10 cellular contexts compared by ENCODE assay signal in genomic region chr1:30807318-30808066, GRCh38. TPM values are rescaled to one million over a fixed set of nuclear protein-coding genes. Genes with fewer than 3 reads are reported as not detected.
DNase-seq lines count a peak whose midpoint lies in the region; ATAC-seq and TF ChIP-seq lines count a peak whose summit lies in the region.
"Had no signal": no experiment of that assay in that cellular context is flagged by ENCODE, and none has a peak within 500 bp of the region (broad histone marks: within the 10 kb centered on the region; RNA-seq: fewer than 3 reads in every experiment).

No MANE protein-coding gene starts in this region.

- peaks cover 9% of the 10 kb centered on the region for H3K4me1 ChIP-seq in mucosa of descending colon (ENCODE audit: low read depth)

- H3K27ac ChIP-seq in WERI-Rb-1: no peak overlapping the region

- H3K4me3 Mint-ChIP-seq in activated CD4-positive, alpha-beta memory T cell treated with anti-CD3 and anti-CD28 coated beads, Interleukin-2, amount 10 ng/mL, durations not matched to agents 7 days and 5 days: no peak overlapping the region

- H3K36me3 Mint-ChIP-seq in activated CD4-positive, alpha-beta memory T cell treated with anti-CD3 and anti-CD28 coated beads, Interleukin-2, amount 10 ng/mL, durations not matched to agents 7 days and 5 days (ENCODE audit: low read depth): no peaks in the 10 kb centered on the region

- TF ChIP-seq CTCF in WERI-Rb-1 (IDR thresholded peaks at IDR 0.05; ENCODE audit: low read depth, low read length) (no peak), mucosa of descending colon (IDR thresholded peaks at IDR 0.05) (no peak)

- CTCF ChIA-PET in activated CD4-positive, alpha-beta memory T cell treated with anti-CD3 and anti-CD28 coated beads, Interleukin-2, amount 10 ng/mL, durations not matched to agents 7 days and 5 days (lab: Charles Lee): interaction anchor here (0.6 to 1.5 kb wide), 2 partner anchors 24 to 25 kb away, joined by 3 read pairs; no protein-coding TSS in a partner anchor

- H3K9me3 Mint-ChIP-seq in activated CD4-positive, alpha-beta memory T cell treated with anti-CD3 and anti-CD28 coated beads, Interleukin-2, amount 10 ng/mL, durations not matched to agents 7 days and 5 days: no peaks in the 10 kb centered on the region

- peaks cover 74% of the 10 kb centered on the region for H3K27me3 Mint-ChIP-seq in activated CD4-positive, alpha-beta memory T cell treated with anti-CD3 and anti-CD28 coated beads, Interleukin-2, amount 10 ng/mL, durations not matched to agents 7 days and 5 days

- no peak overlapping the region for H3K4me3 ChIP-seq in WERI-Rb-1 (ENCODE audit: low read depth, low read length)
- H3K4me3 ChIP-seq in mucosa of descending colon: no peak overlapping the region

- H3K36me3 ChIP-seq in WERI-Rb-1 (no peaks in the 10 kb centered on the region), mucosa of descending colon (ENCODE audit: low read depth) (no peaks in the 10 kb centered on the region)

- H3K4me1 Mint-ChIP-seq in activated CD4-positive, alpha-beta memory T cell treated with anti-CD3 and anti-CD28 coated beads, Interleukin-2, amount 10 ng/mL, durations not matched to agents 7 days and 5 days: no peaks in the 10 kb centered on the region

- intact Hi-C loops in mucosa of descending colon (cut with DNase I, micrococcal nuclease): no loop called here

- H3K27me3 ChIP-seq in WERI-Rb-1 (ENCODE audit: insufficient read depth, low read depth, severe bottlenecking): no peaks in the 10 kb centered on the region

- no peaks in the 10 kb centered on the region for H3K9me3 ChIP-seq in WERI-Rb-1 (ENCODE audit: severe bottlenecking)
- no peaks in the 10 kb centered on the region for H3K9me3 ChIP-seq in mucosa of descending colon

- DNase-seq in COR-L47 (lab: John Stamatoyannopoulos, UW): peak; percentile 78
- peak; percentile 21 to 65 for DNase-seq in NCI-H187 (lab: John Stamatoyannopoulos, UW)
- peak; percentile 57 for DNase-seq in WERI-Rb-1
- DNase-seq in mucosa of descending colon: no peak
- DNase-seq in T-helper 2 cell: no peak
- DNase-seq in activated CD4-positive, alpha-beta T cell treated with anti-CD3 and anti-CD28 coated beads for 48 hours: no peak
- DNase-seq in activated CD4-positive, alpha-beta memory T cell treated with anti-CD3 and anti-CD28 coated beads, Interleukin-2, amount 10 ng/mL, durations not matched to agents 7 days and 5 days: no peak
- DNase-seq: activated gamma-delta T cell, SIG-M5 had no signal

- POLR2A ChIA-PET in activated CD4-positive, alpha-beta memory T cell treated with anti-CD3 and anti-CD28 coated beads, Interleukin-2, amount 10 ng/mL, durations not matched to agents 7 days and 5 days (lab: Charles Lee): no interaction called here

- peak; percentile 35 for ATAC-seq in mucosa of descending colon
- no peak for ATAC-seq in GM18870 (IDR thresholded peaks at IDR 0.05; ENCODE audit: unreplicated experiment)

- H3K27ac Mint-ChIP-seq in activated CD4-positive, alpha-beta memory T cell treated with anti-CD3 and anti-CD28 coated beads, Interleukin-2, amount 10 ng/mL, durations not matched to agents 7 days and 5 days: no peak overlapping the region

RNA-seq across cellular contexts. Expression of gene LAPTM5, which starts 49.9 kb away (rescaled TPM):
- total RNA-seq in mucosa of descending colon: 10 to 100 TPM; 24.1 to 71.1 (median 48.1) TPM
- 100 to 1,000 TPM; 481 to 482 TPM for total RNA-seq in activated CD4-positive, alpha-beta memory T cell treated with anti-CD3 and anti-CD28 coated beads, Interleukin-2, amount 10 ng/mL, durations not matched to agents 7 days and 5 days

Comparison
In these comparisons a context has a peak if more than half of its experiments do, and no peak if none do; other contexts are left out.
1. DNase-seq: peak in COR-L47 (single experiment), NCI-H187 (2 of 2) and WERI-Rb-1 (single experiment); none in mucosa of descending colon (0 of 3), T-helper 2 cell (0 of 5), activated CD4-positive, alpha-beta T cell treated with anti-CD3 and anti-CD28 coated beads for 48 hours (single experiment) and activated CD4-positive, alpha-beta memory T cell treated with anti-CD3 and anti-CD28 coated beads, Interleukin-2, amount 10 ng/mL, durations not matched to agents 7 days and 5 days (single experiment).
2. RNA of gene LAPTM5, which starts 49.9 kb away (total RNA-seq): 481 to 482 TPM in activated CD4-positive, alpha-beta memory T cell treated with anti-CD3 and anti-CD28 coated beads, Interleukin-2, amount 10 ng/mL, durations not matched to agents 7 days and 5 days; 24.1 to 71.1 TPM in mucosa of descending colon; every median in the first group is over 4 times any median in the second.